Comparison of ENCODE assay signal across 8 cellular contexts in the genomic region with DNA sequence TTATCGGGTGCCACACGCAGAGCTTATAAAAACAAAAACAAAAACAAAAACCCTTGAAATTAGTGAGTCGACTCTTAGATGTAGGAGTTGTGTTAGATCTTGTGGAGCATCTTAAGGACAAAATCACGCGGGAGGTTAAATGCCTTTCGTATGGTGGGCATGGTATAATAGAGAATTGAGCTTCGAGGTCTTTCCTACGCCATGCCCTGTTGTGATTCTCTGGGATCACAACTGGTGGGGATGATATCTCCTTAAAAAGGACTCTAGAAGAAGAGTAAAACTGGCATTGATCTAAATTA. TPM values are rescaled to one million over a fixed set of nuclear protein-coding genes. Genes with fewer than 3 reads are reported as not detected.
DNase-seq lines count a peak whose midpoint lies in the region; ATAC-seq and TF ChIP-seq lines count a peak whose summit lies in the region.

No MANE protein-coding gene starts in this region.

- CTCF ChIA-PET in CD4-positive, alpha-beta T cell (lab: Charles Lee): interaction anchor here (0.8 to 1.8 kb wide), 4 partner anchors 9 to 298 kb away, joined by 3 to 6 read pairs (median 4); no protein-coding TSS in a partner anchor
- CTCF ChIA-PET in PC-3 (lab: Charles Lee): no interaction called here

- H3K4me1 Mint-ChIP-seq in CD4-positive, alpha-beta T cell (ENCODE audit: low read depth): peaks cover 40% of the 10 kb centered on the region
- H3K4me1 Mint-ChIP-seq in endothelial cell (ENCODE audit: unreplicated experiment): peaks cover 36% of the 10 kb centered on the region

- H4K8ac ChIP-seq in neuronal stem cell (ENCODE audit: low read depth, low read length): no peak overlapping the region

- peak overlapping the region; percentile 95 for H3K27ac Mint-ChIP-seq in CD4-positive, alpha-beta T cell
- peak overlapping the region; percentile 82 for H3K27ac Mint-ChIP-seq in endothelial cell (ENCODE audit: unreplicated experiment)

- peaks cover 13% of the 10 kb centered on the region for H3K36me3 Mint-ChIP-seq in CD4-positive, alpha-beta T cell (ENCODE audit: low read depth)
- H3K36me3 Mint-ChIP-seq in endothelial cell (ENCODE audit: low read depth, unreplicated experiment): peaks cover 8% of the 10 kb centered on the region

- no peaks in the 10 kb centered on the region for H3K27me3 ChIP-seq in CD4-positive, alpha-beta T cell (ENCODE audit: control insufficient read depth, insufficient read depth, low read length)
- H3K27me3 ChIP-seq in PC-3 (ENCODE audit: low read length) (no peaks in the 10 kb centered on the region), neuronal stem cell (ENCODE audit: control insufficient read depth in 3 of 3, insufficient read depth in 3 of 3, low read depth in 1 of 3, low read length in 3 of 3) (peaks cover 0 to 6% (median 0%) of the 10 kb centered on the region in 3 experiments)

- no CpG with 5 or more reads among the region's 8 CpGs for WGBS in neuronal stem cell (ENCODE audit: extremely low coverage in 2 of 2, insufficient read length in 2 of 2, insufficient replicate concordance in 1 of 2), 2 donors

- no peak for DNase-seq in CD4-positive, alpha-beta T cell
- DNase-seq in PC-3 (no peak), endothelial cell (ENCODE audit: low spot score) (no peak), neuronal stem cell (ENCODE audit: low spot score) (no peak), ecto neural progenitor cell (ENCODE audit: low spot score) (no peak), COLO668 (lab: John Stamatoyannopoulos, UW; ENCODE audit: unreplicated experiment) (no peak), SW480 (ENCODE audit: low spot score) (no peak)

- no peak overlapping the region for H2BK5ac ChIP-seq in neuronal stem cell (ENCODE audit: low read length)

- H2AFZ ChIP-seq in PC-3 (ENCODE audit: low read length): peak overlapping the region; percentile 72
- peak overlapping the region; percentile 96 for H2AFZ ChIP-seq in neuronal stem cell (ENCODE audit: low read length)

- H3K9ac ChIP-seq in PC-3 (ENCODE audit: low read length): peak overlapping the region; percentile 92
- H3K9ac ChIP-seq in neuronal stem cell (ENCODE audit: low read depth, low read length, poor library complexity): no peak overlapping the region

- no peak overlapping the region for H3K27ac ChIP-seq in CD4-positive, alpha-beta T cell (ENCODE audit: low read depth, low read length)
- H3K27ac ChIP-seq in PC-3 (ENCODE audit: low read length): peak overlapping the region; percentile 82
- H3K27ac ChIP-seq in neuronal stem cell (replicated peaks; ENCODE audit: low read length): peak overlapping the region; percentile 36

- H3K4me1 ChIP-seq in PC-3 (ENCODE audit: insufficient read depth, low read length) (peaks cover 67% of the 10 kb centered on the region), neuronal stem cell (ENCODE audit: control insufficient read depth in 2 of 2, insufficient read depth in 1 of 2, low read depth in 1 of 2, low read length in 2 of 2) (peaks cover 12 to 21% of the 10 kb centered on the region in 2 donors)

- POLR2A ChIA-PET in CD4-positive, alpha-beta T cell (lab: Charles Lee): interaction anchor here (2.3 to 4.0 kb wide), 2 partner anchors 93 to 316 kb away, joined by 7 to 18 read pairs; a partner anchor contains a TSS
- POLR2A ChIA-PET in PC-3 (lab: Charles Lee; ENCODE audit: unreplicated experiment): no interaction called here

- H3K4me2 ChIP-seq in PC-3 (ENCODE audit: low read length) (peak overlapping the region; percentile 77), neuronal stem cell (ENCODE audit: insufficient read depth, low read length, poor library complexity, severe bottlenecking) (peak overlapping the region; percentile 38)

- H4K91ac ChIP-seq in neuronal stem cell (ENCODE audit: low read depth, low read length, poor library complexity): no peak overlapping the region

- no peaks in the 10 kb centered on the region for H3K27me3 Mint-ChIP-seq in CD4-positive, alpha-beta T cell
- peaks cover 11% of the 10 kb centered on the region for H3K27me3 Mint-ChIP-seq in endothelial cell (ENCODE audit: unreplicated experiment)

- no peak for ATAC-seq in CD4-positive, alpha-beta T cell (ENCODE audit: poor library complexity)
- ATAC-seq in PC-3: no peak
- ATAC-seq in HG02885 (IDR thresholded peaks at IDR 0.05; ENCODE audit: poor library complexity, unreplicated experiment): no peak

- no peak overlapping the region for H3K18ac ChIP-seq in neuronal stem cell (ENCODE audit: low read length)

- TF ChIP-seq CTCF in CD4-positive, alpha-beta T cell (IDR thresholded peaks at IDR 0.05): no peak
- TF ChIP-seq CTCF in PC-3 (conservative IDR thresholded peaks at IDR 0.05; ENCODE audit: low read depth, low read length): no peak
- no peak for TF ChIP-seq CTCF in endothelial cell (IDR thresholded peaks at IDR 0.05; ENCODE audit: unreplicated experiment)

- H3K9me3 Mint-ChIP-seq in CD4-positive, alpha-beta T cell: no peaks in the 10 kb centered on the region
- no peaks in the 10 kb centered on the region for H3K9me3 Mint-ChIP-seq in endothelial cell (ENCODE audit: unreplicated experiment)

- intact Hi-C loops in CD4-positive, alpha-beta T cell (cut with DNase I, micrococcal nuclease): loop anchor here (1.0 to 10.0 kb wide), 8 partner anchors 93 to 1220 kb away; a partner anchor contains a TSS
- intact Hi-C loops in PC-3 (cut with micrococcal nuclease): loop anchor here (2.0 to 5.0 kb wide), 2 partner anchors 64 to 360 kb away; no protein-coding TSS in a partner anchor

- no peak overlapping the region for H2BK15ac ChIP-seq in neuronal stem cell (ENCODE audit: low read length)

- no peak overlapping the region for H3K14ac ChIP-seq in neuronal stem cell (ENCODE audit: low read length)

- no peak overlapping the region for H3K23ac ChIP-seq in neuronal stem cell (ENCODE audit: low read depth, low read length, poor library complexity)

- H2BK12ac ChIP-seq in neuronal stem cell (ENCODE audit: low read length): no peak overlapping the region

- peaks cover 8% of the 10 kb centered on the region for H3F3A ChIP-seq in PC-3 (ENCODE audit: low read length, unreplicated experiment)

- H3K79me2 ChIP-seq in PC-3 (ENCODE audit: low read length): peaks cover 49% of the 10 kb centered on the region

- no peak overlapping the region for H2AK5ac ChIP-seq in neuronal stem cell (ENCODE audit: low read depth, low read length)

- peak overlapping the region; percentile 99 for H3K4me3 ChIP-seq in PC-3 (ENCODE audit: low read length)
- peak overlapping the region; percentile 75 for H3K4me3 ChIP-seq in neuronal stem cell (ENCODE audit: low read length in 2 of 2)

- H3K4me3 Mint-ChIP-seq in CD4-positive, alpha-beta T cell: peak overlapping the region; percentile 93
- peak overlapping the region; percentile 96 for H3K4me3 Mint-ChIP-seq in endothelial cell (ENCODE audit: unreplicated experiment)

- peaks cover 10% of the 10 kb centered on the region for H3K79me1 ChIP-seq in neuronal stem cell (ENCODE audit: low read depth, low read length)

- H3K36me3 ChIP-seq in PC-3 (ENCODE audit: low read depth, low read length) (peaks cover 5% of the 10 kb centered on the region), neuronal stem cell (replicated peaks in 1 of 2; ENCODE audit: control insufficient read depth in 2 of 2, insufficient read depth in 2 of 2, low read length in 2 of 2) (no peaks in the 10 kb centered on the region)

- no peaks in the 10 kb centered on the region for H3K9me3 ChIP-seq in CD4-positive, alpha-beta T cell (ENCODE audit: control insufficient read depth, low read length)
- H3K9me3 ChIP-seq in PC-3 (ENCODE audit: low read length) (no peaks in the 10 kb centered on the region), neuronal stem cell (replicated peaks in 1 of 2; ENCODE audit: control insufficient read depth in 2 of 2, insufficient read depth in 1 of 2, low read depth in 1 of 2, low read length in 2 of 2) (no peaks in the 10 kb centered on the region)

- TSS peak; percentile 54 for BruUV-seq in PC-3 (replicated peaks; lab: Mats Ljungman, UMichigan)

- no peak overlapping the region for H3K4ac ChIP-seq in neuronal stem cell (ENCODE audit: low read length)

- H2BK120ac ChIP-seq in neuronal stem cell (ENCODE audit: low read depth, low read length): no peak overlapping the region

- H4K20me1 ChIP-seq in PC-3 (ENCODE audit: low read length): peaks cover 36% of the 10 kb centered on the region

- H3K9me2 ChIP-seq in PC-3 (replicated peaks; ENCODE audit: low read length): no peaks in the 10 kb centered on the region

RNA-seq across cellular contexts. Expression of a gene that starts 0.8 kb away (rescaled TPM):
- total RNA-seq in CD4-positive, alpha-beta T cell: 10 to 100 TPM; 93.5 to 98.1 TPM
- total RNA-seq in PC-3 (2014; rRNA removed): 72.2 and 82.4 TPM in 2 replicates
- 21.6 TPM for total RNA-seq in endothelial cell (ENCODE audit: unreplicated experiment)
- polyA plus RNA-seq in neuronal stem cell (2013, experiment 1 of 2): 5.8 TPM
- polyA plus RNA-seq in neuronal stem cell (2013, experiment 2 of 2): 6.5 TPM
